In the genomic region with DNA sequence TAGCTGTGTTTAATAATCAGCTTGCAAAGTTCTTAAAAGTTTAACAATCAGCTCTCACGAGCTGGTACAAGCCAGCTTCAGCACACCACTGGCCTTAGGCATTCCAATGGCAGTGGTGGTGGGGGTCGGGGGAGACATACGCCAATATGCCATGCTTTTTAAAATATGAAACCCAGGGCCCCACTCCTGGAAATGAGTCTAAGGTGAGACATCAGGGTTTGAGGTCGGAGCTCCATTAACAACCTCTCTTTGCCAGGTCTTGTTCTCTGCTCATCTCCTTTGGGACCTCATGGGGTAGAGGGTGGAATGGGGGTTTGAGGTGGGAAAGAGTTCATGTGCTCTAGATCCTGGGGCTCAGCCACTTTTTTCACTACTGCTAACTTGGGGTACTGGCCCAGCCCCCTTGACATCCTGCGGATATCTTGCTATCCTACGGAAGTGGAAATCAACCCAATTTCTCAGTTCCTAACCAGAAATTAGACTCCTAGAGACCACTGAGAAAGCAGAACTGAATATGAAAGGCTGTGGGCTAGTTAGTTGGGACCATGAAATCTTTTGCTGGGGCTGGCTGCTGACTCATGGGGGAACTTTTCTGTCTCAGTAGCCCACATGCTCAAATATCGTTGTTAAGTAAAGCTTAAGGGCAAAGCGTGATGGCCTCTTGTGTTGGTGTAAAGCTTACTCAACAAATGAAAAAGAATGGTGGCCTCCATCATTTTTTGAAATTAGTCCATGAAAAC, we compare ENCODE assay signal across 8 cellular contexts.
DNase-seq lines count a peak whose midpoint lies in the region; ATAC-seq, FAIRE-seq and TF ChIP-seq lines count a peak whose summit lies in the region.

No MANE protein-coding gene starts in this region.

- no peak overlapping the region for H3K14ac ChIP-seq in mesenchymal stem cell (ENCODE audit: low read length in 2 of 2)

- 98% methylated on average over 6 of the region's 8 CpGs for WGBS in mesenchymal stem cell

- H3K79me1 ChIP-seq in mesenchymal stem cell (replicated peaks; ENCODE audit: low read length, poor library complexity, severe bottlenecking): peaks cover 1% of the 10 kb centered on the region

- no peak overlapping the region for H4K91ac ChIP-seq in mesenchymal stem cell (ENCODE audit: low read length)

- H3K27ac ChIP-seq in mesenchymal stem cell (ENCODE audit: low read length, poor library complexity, severe bottlenecking): no peak overlapping the region

- H2BK5ac ChIP-seq in mesenchymal stem cell (ENCODE audit: low read depth, low read length, poor library complexity, severe bottlenecking): no peak overlapping the region

- no peak overlapping the region for H3K4me2 ChIP-seq in mesenchymal stem cell (ENCODE audit: low read length, poor library complexity, severe bottlenecking)

- peak overlapping the region; percentile 90 for H2AK5ac ChIP-seq in mesenchymal stem cell (ENCODE audit: low read length, severe bottlenecking)

- H2AFZ ChIP-seq in mesenchymal stem cell (ENCODE audit: low read depth, low read length): no peak overlapping the region

- TF ChIP-seq POLR2A in NB4 (IDR thresholded peaks at IDR 0.05; ENCODE audit: extremely low read depth, insufficient read length): no peak

- no peaks in the 10 kb centered on the region for H3K9me3 ChIP-seq in mesenchymal stem cell (ENCODE audit: control insufficient read depth, low read length)

- no peak overlapping the region for H3K9ac ChIP-seq in mesenchymal stem cell (ENCODE audit: low read length)

- peak; percentile 87 for ATAC-seq in GM21825 (IDR thresholded peaks at IDR 0.05; ENCODE audit: unreplicated experiment)

- H3K4me1 ChIP-seq in mesenchymal stem cell (ENCODE audit: control insufficient read depth, insufficient read depth, low read depth, low read length): peaks cover 5% of the 10 kb centered on the region

- H3K4me3 ChIP-seq in NB4 (ENCODE audit: low read depth, low read length): no peak overlapping the region
- H3K4me3 ChIP-seq in mesenchymal stem cell (ENCODE audit: insufficient read depth in 1 of 2, low read depth in 1 of 2, low read length in 2 of 2): no peak overlapping the region
- no peak overlapping the region for H3K4me3 ChIP-seq in H7 (ENCODE audit: insufficient read depth, low read depth, low read length)

- peak overlapping the region in 1 of 2 experiments; percentile 77 for H2BK12ac ChIP-seq in mesenchymal stem cell (ENCODE audit: low read length in 2 of 2)

- peak; percentile 98 for FAIRE-seq in GM18507 (lab: Jason Lieb, UNC)

- CTCF ChIA-PET in HEK293T (lab: Yijun Ruan, JAX): no interaction called here

- no peak overlapping the region for H3K23ac ChIP-seq in mesenchymal stem cell (ENCODE audit: low read length in 2 of 2)

- H2BK15ac ChIP-seq in mesenchymal stem cell (ENCODE audit: low read depth, poor library complexity, severe bottlenecking): peak overlapping the region; percentile 63

- no peak overlapping the region for H4K8ac ChIP-seq in mesenchymal stem cell (ENCODE audit: low read length)

- TF ChIP-seq CTCF in NB4 (IDR thresholded peaks at IDR 0.05; ENCODE audit: low read depth, low read length): no peak

- no peak overlapping the region for H2BK120ac ChIP-seq in mesenchymal stem cell (ENCODE audit: low read depth, low read length)

- DNase-seq in GM18507 (ENCODE audit: extremely low spot score, insufficient read length, low read depth) (peak; percentile 57), NB4 (ENCODE audit: low read depth) (peak; percentile 80), mesenchymal stem cell (no peak), NCI-H2081 (lab: John Stamatoyannopoulos, UW) (no peak), HEK293T (ENCODE audit: extremely low spot score) (no peak), H7 (no peak), NCI-H1105 (lab: John Stamatoyannopoulos, UW) (no peak)

- POLR2A ChIA-PET in HEK293T (lab: Yijun Ruan, JAX): no interaction called here

- no peak overlapping the region for H3K18ac ChIP-seq in mesenchymal stem cell (ENCODE audit: low read depth in 1 of 2, low read length in 2 of 2)

- H3K36me3 ChIP-seq in mesenchymal stem cell (ENCODE audit: control insufficient read depth in 1 of 2, insufficient read depth in 2 of 2, low read depth in 1 of 2, low read length in 2 of 2) (no peaks in the 10 kb centered on the region), H7 (replicated peaks; ENCODE audit: control insufficient read depth, insufficient read depth, low read length) (no peaks in the 10 kb centered on the region)

- no peaks in the 10 kb centered on the region for H3K27me3 ChIP-seq in mesenchymal stem cell (ENCODE audit: control insufficient read depth in 1 of 2, insufficient read depth in 1 of 2, low read length in 2 of 2)
- no peaks in the 10 kb centered on the region for H3K27me3 ChIP-seq in H7 (ENCODE audit: control insufficient read depth, insufficient read depth, low read length)

- peak overlapping the region in 1 of 2 experiments; percentile 49 for H3K4ac ChIP-seq in mesenchymal stem cell (ENCODE audit: low read depth in 1 of 2, low read length in 2 of 2)

TF ChIP-seq in HEK293T, 16 proteins besides CTCF, POLR2A, EP300 and RAD21:
- TF ChIP-seq NFRKB (IDR thresholded peaks at IDR 0.05): no peak
- no peak for TF ChIP-seq PKNOX1 (IDR thresholded peaks at IDR 0.05)
- no peak for TF ChIP-seq LEF1 (IDR thresholded peaks at IDR 0.05; ENCODE audit: borderline replicate concordance)
- no peak for TF ChIP-seq ZNF384 (IDR thresholded peaks at IDR 0.05)

Comparison
In these comparisons a context has a peak if more than half of its experiments do, and no peak if none do; other contexts are left out.
1. DNase-seq: peak in GM18507 (single experiment) and NB4 (single experiment); none in mesenchymal stem cell (single experiment), NCI-H2081 (0 of 2), HEK293T (single experiment), H7 (single experiment) and NCI-H1105 (single experiment).